In genomic region chr3:66306991-66307390, GRCh38 we compare ENCODE assay signal across 8 cellular contexts.
DNase-seq lines count a peak whose midpoint lies in the region; ATAC-seq and TF ChIP-seq lines count a peak whose summit lies in the region.
"Not testable (repeated sequence)": the region's sequence is repeated elsewhere in the genome, so short reads cannot be mapped to it uniquely, and the experiment has no call there.

No MANE protein-coding gene starts in this region.

- peak overlapping the region; percentile 22 for H3K4me3 Mint-ChIP-seq in CD4-positive, alpha-beta T cell
- peak overlapping the region; percentile 1 for H3K4me3 Mint-ChIP-seq in T-helper 2 cell treated with Interferon-gamma antibody and Interleukin-4, amounts not matched to agents 5 μg/mL and 100 μg/mL, for 36 hours
- H3K4me3 Mint-ChIP-seq in activated CD8-positive, alpha-beta T cell treated with anti-CD3 and anti-CD28 coated beads for 36 hours; activated naive CD8-positive, alpha-beta T cell treated with anti-CD3 and anti-CD28 coated beads, Interleukin-2, amount 50 U/mL, for 24 hours: not testable (repeated sequence)
- H3K4me3 Mint-ChIP-seq in activated T-cell treated with anti-CD3 and anti-CD28 coated beads, Interleukin-2, amount 50 U/mL, for 72 hours = peak overlapping the region in 1 of 2 donors; percentile 49
- peak overlapping the region in 3 of 10 donors; percentile 15 to 27 (median 24) for H3K4me3 Mint-ChIP-seq in naive thymus-derived CD4-positive, alpha-beta T cell
- peak overlapping the region; percentile 63 for H3K4me3 Mint-ChIP-seq in stimulated activated effector memory CD8-positive, alpha-beta T cell treated with anti-CD3 and anti-CD28 coated beads, Interleukin-12 subunit alpha, Interleukin-12 subunit beta, amount 100 ng/mL, for 72 hours

- H3K9me3 Mint-ChIP-seq in CD4-positive, alpha-beta T cell; T-helper 2 cell treated with Interferon-gamma antibody and Interleukin-4, amounts not matched to agents 5 μg/mL and 100 μg/mL, for 36 hours; activated T-cell treated with anti-CD3 and anti-CD28 coated beads, Interleukin-2, amount 50 U/mL, for 72 hours; activated naive CD8-positive, alpha-beta T cell treated with anti-CD3 and anti-CD28 coated beads, Interleukin-2, amount 50 U/mL, for 24 hours; stimulated activated effector memory CD8-positive, alpha-beta T cell treated with anti-CD3 and anti-CD28 coated beads, Interleukin-12 subunit alpha, Interleukin-12 subunit beta, amount 100 ng/mL, for 72 hours: not testable (repeated sequence)
- peaks cover 11% of the 10 kb centered on the region for H3K9me3 Mint-ChIP-seq in activated CD8-positive, alpha-beta T cell treated with anti-CD3 and anti-CD28 coated beads for 36 hours
- peaks cover 0 to 25% (median 12%) of the 10 kb centered on the region in 11 donors for H3K9me3 Mint-ChIP-seq in naive thymus-derived CD4-positive, alpha-beta T cell

- peaks cover 20 to 66% of the 10 kb centered on the region in 2 donors for H3K4me1 ChIP-seq in naive thymus-derived CD4-positive, alpha-beta T cell (ENCODE audit: control insufficient read depth in 2 of 2, insufficient read depth in 2 of 2, low read length in 2 of 2)

- H3K36me3 Mint-ChIP-seq in CD4-positive, alpha-beta T cell (ENCODE audit: low read depth) = not testable (repeated sequence)
- H3K36me3 Mint-ChIP-seq in T-helper 2 cell treated with Interferon-gamma antibody and Interleukin-4, amounts not matched to agents 5 μg/mL and 100 μg/mL, for 36 hours (ENCODE audit: low read depth) = peaks cover 17% of the 10 kb centered on the region
- peaks cover 51% of the 10 kb centered on the region for H3K36me3 Mint-ChIP-seq in activated CD8-positive, alpha-beta T cell treated with anti-CD3 and anti-CD28 coated beads for 36 hours (ENCODE audit: low read depth)
- H3K36me3 Mint-ChIP-seq in activated T-cell treated with anti-CD3 and anti-CD28 coated beads, Interleukin-2, amount 50 U/mL, for 72 hours (ENCODE audit: insufficient read depth in 2 of 2) = peaks cover 12 to 23% of the 10 kb centered on the region in 2 donors
- peaks cover 33% of the 10 kb centered on the region for H3K36me3 Mint-ChIP-seq in activated naive CD8-positive, alpha-beta T cell treated with anti-CD3 and anti-CD28 coated beads, Interleukin-2, amount 50 U/mL, for 24 hours (ENCODE audit: low read depth)
- H3K36me3 Mint-ChIP-seq in naive thymus-derived CD4-positive, alpha-beta T cell = peaks cover 4 to 49% (median 31%) of the 10 kb centered on the region in 5 donors
- H3K36me3 Mint-ChIP-seq in stimulated activated effector memory CD8-positive, alpha-beta T cell treated with anti-CD3 and anti-CD28 coated beads, Interleukin-12 subunit alpha, Interleukin-12 subunit beta, amount 100 ng/mL, for 72 hours = peaks cover 25% of the 10 kb centered on the region

- intact Hi-C loops in CD4-positive, alpha-beta T cell (cut with DNase I, micrococcal nuclease) = loop anchor here in 1 of 2 experiments (10.0 kb wide), 1 partner anchor 188 kb away; no protein-coding TSS in a partner anchor
- intact Hi-C loops in activated CD8-positive, alpha-beta T cell treated with anti-CD3 and anti-CD28 coated beads for 36 hours (cut with micrococcal nuclease); naive thymus-derived CD4-positive, alpha-beta T cell (cut with micrococcal nuclease): not testable (repeated sequence)

- CTCF ChIA-PET in CD4-positive, alpha-beta T cell (lab: Charles Lee); activated CD8-positive, alpha-beta T cell treated with anti-CD3 and anti-CD28 coated beads for 36 hours (lab: Charles Lee); naive thymus-derived CD4-positive, alpha-beta T cell (lab: Charles Lee): not testable (repeated sequence)

- not testable (repeated sequence) for H3K27me3 ChIP-seq in CD4-positive, alpha-beta T cell (ENCODE audit: control insufficient read depth, insufficient read depth, low read length); naive thymus-derived CD4-positive, alpha-beta T cell (ENCODE audit: control insufficient read depth in 2 of 2, insufficient read depth in 2 of 2, low read length in 2 of 2)

- peak overlapping the region; percentile 86 for H3K27ac Mint-ChIP-seq in CD4-positive, alpha-beta T cell
- H3K27ac Mint-ChIP-seq in T-helper 2 cell treated with Interferon-gamma antibody and Interleukin-4, amounts not matched to agents 5 μg/mL and 100 μg/mL, for 36 hours; stimulated activated effector memory CD8-positive, alpha-beta T cell treated with anti-CD3 and anti-CD28 coated beads, Interleukin-12 subunit alpha, Interleukin-12 subunit beta, amount 100 ng/mL, for 72 hours: not testable (repeated sequence)
- peak overlapping the region; percentile 70 for H3K27ac Mint-ChIP-seq in activated CD8-positive, alpha-beta T cell treated with anti-CD3 and anti-CD28 coated beads for 36 hours
- peak overlapping the region; percentile 69 for H3K27ac Mint-ChIP-seq in activated T-cell treated with anti-CD3 and anti-CD28 coated beads, Interleukin-2, amount 50 U/mL, for 72 hours
- peak overlapping the region; percentile 24 for H3K27ac Mint-ChIP-seq in activated naive CD8-positive, alpha-beta T cell treated with anti-CD3 and anti-CD28 coated beads, Interleukin-2, amount 50 U/mL, for 24 hours
- H3K27ac Mint-ChIP-seq in naive thymus-derived CD4-positive, alpha-beta T cell = peak overlapping the region in 6 of 9 donors; percentile 25 to 64 (median 54)

- TF ChIP-seq CTCF in CD4-positive, alpha-beta T cell (IDR thresholded peaks at IDR 0.05); activated CD8-positive, alpha-beta T cell treated with anti-CD3 and anti-CD28 coated beads for 36 hours (IDR thresholded peaks at IDR 0.05): not testable (repeated sequence)

- not testable (repeated sequence) for ATAC-seq in CD4-positive, alpha-beta T cell (ENCODE audit: poor library complexity); activated CD8-positive, alpha-beta T cell treated with anti-CD3 and anti-CD28 coated beads for 36 hours; activated T-cell treated with anti-CD3 and anti-CD28 coated beads, Interleukin-2, amount 50 U/mL, for 72 hours (replicated peaks in 1 of 2); activated naive CD8-positive, alpha-beta T cell treated with anti-CD3 and anti-CD28 coated beads, Interleukin-2, amount 50 U/mL, for 24 hours; naive thymus-derived CD4-positive, alpha-beta T cell; stimulated activated effector memory CD8-positive, alpha-beta T cell treated with anti-CD3 and anti-CD28 coated beads, Interleukin-12 subunit alpha, Interleukin-12 subunit beta, amount 100 ng/mL, for 72 hours

- H3K27me3 Mint-ChIP-seq in CD4-positive, alpha-beta T cell; T-helper 2 cell treated with Interferon-gamma antibody and Interleukin-4, amounts not matched to agents 5 μg/mL and 100 μg/mL, for 36 hours (ENCODE audit: low read depth); activated CD8-positive, alpha-beta T cell treated with anti-CD3 and anti-CD28 coated beads for 36 hours; activated T-cell treated with anti-CD3 and anti-CD28 coated beads, Interleukin-2, amount 50 U/mL, for 72 hours (ENCODE audit: low read depth); activated naive CD8-positive, alpha-beta T cell treated with anti-CD3 and anti-CD28 coated beads, Interleukin-2, amount 50 U/mL, for 24 hours; naive thymus-derived CD4-positive, alpha-beta T cell: not testable (repeated sequence)

- H3K4me3 ChIP-seq in naive thymus-derived CD4-positive, alpha-beta T cell (ENCODE audit: low read length) = not testable (repeated sequence)

- not testable (repeated sequence) for H3K36me3 ChIP-seq in KOPT-K1 (ENCODE audit: insufficient read depth, low read length); naive thymus-derived CD4-positive, alpha-beta T cell (ENCODE audit: control insufficient read depth in 2 of 3, insufficient read depth in 3 of 3, low read length in 3 of 3)

- H3K4me1 Mint-ChIP-seq in CD4-positive, alpha-beta T cell (ENCODE audit: low read depth) = peaks cover 38% of the 10 kb centered on the region
- H3K4me1 Mint-ChIP-seq in T-helper 2 cell treated with Interferon-gamma antibody and Interleukin-4, amounts not matched to agents 5 μg/mL and 100 μg/mL, for 36 hours (ENCODE audit: low read depth) = peaks cover 45% of the 10 kb centered on the region
- H3K4me1 Mint-ChIP-seq in activated CD8-positive, alpha-beta T cell treated with anti-CD3 and anti-CD28 coated beads for 36 hours (ENCODE audit: low read depth) = peaks cover 53% of the 10 kb centered on the region
- H3K4me1 Mint-ChIP-seq in activated T-cell treated with anti-CD3 and anti-CD28 coated beads, Interleukin-2, amount 50 U/mL, for 72 hours (ENCODE audit: low read depth) = peaks cover 42% of the 10 kb centered on the region
- peaks cover 54% of the 10 kb centered on the region for H3K4me1 Mint-ChIP-seq in activated naive CD8-positive, alpha-beta T cell treated with anti-CD3 and anti-CD28 coated beads, Interleukin-2, amount 50 U/mL, for 24 hours
- H3K4me1 Mint-ChIP-seq in naive thymus-derived CD4-positive, alpha-beta T cell = peaks cover 20 to 57% (median 38%) of the 10 kb centered on the region in 7 donors
- peaks cover 31% of the 10 kb centered on the region for H3K4me1 Mint-ChIP-seq in stimulated activated effector memory CD8-positive, alpha-beta T cell treated with anti-CD3 and anti-CD28 coated beads, Interleukin-12 subunit alpha, Interleukin-12 subunit beta, amount 100 ng/mL, for 72 hours

- not testable (repeated sequence) for H3K27ac ChIP-seq in CD4-positive, alpha-beta T cell (ENCODE audit: low read depth, low read length); naive thymus-derived CD4-positive, alpha-beta T cell (ENCODE audit: low read depth, low read length)
- H3K27ac ChIP-seq in KOPT-K1 (ENCODE audit: low read depth, low read length, poor library complexity, severe bottlenecking) = peak overlapping the region; percentile 74

- POLR2A ChIA-PET in CD4-positive, alpha-beta T cell (lab: Charles Lee); naive thymus-derived CD4-positive, alpha-beta T cell (lab: Charles Lee): not testable (repeated sequence)
- POLR2A ChIA-PET in activated CD8-positive, alpha-beta T cell treated with anti-CD3 and anti-CD28 coated beads for 36 hours (lab: Charles Lee) = interaction anchor here (1.4 kb wide), 1 partner anchor 48 kb away, joined by 3 read pairs; no protein-coding TSS in a partner anchor

- not testable (repeated sequence) for DNase-seq in CD4-positive, alpha-beta T cell; T-helper 2 cell treated with Interferon-gamma antibody and Interleukin-4, amounts not matched to agents 5 μg/mL and 100 μg/mL, for 36 hours (ENCODE audit: low spot score); activated CD8-positive, alpha-beta T cell treated with anti-CD3 and anti-CD28 coated beads for 36 hours; activated T-cell treated with anti-CD3 and anti-CD28 coated beads, Interleukin-2, amount 50 U/mL, for 72 hours; activated naive CD8-positive, alpha-beta T cell treated with anti-CD3 and anti-CD28 coated beads, Interleukin-2, amount 50 U/mL, for 24 hours; stimulated activated effector memory CD8-positive, alpha-beta T cell treated with anti-CD3 and anti-CD28 coated beads, Interleukin-12 subunit alpha, Interleukin-12 subunit beta, amount 100 ng/mL, for 72 hours (ENCODE audit: low spot score in 2 of 2)
- DNase-seq in naive thymus-derived CD4-positive, alpha-beta T cell = peak in 2 of 9 donors; percentile 7 to 24

- not testable (repeated sequence) for H3K9me3 ChIP-seq in CD4-positive, alpha-beta T cell (ENCODE audit: control insufficient read depth, low read length); naive thymus-derived CD4-positive, alpha-beta T cell (ENCODE audit: control insufficient read depth in 2 of 3, low read length in 3 of 3)
- peaks cover 39% of the 10 kb centered on the region for H3K9me3 ChIP-seq in KOPT-K1 (ENCODE audit: insufficient read depth, low read length, poor library complexity, severe bottlenecking)
